27 cellular contexts compared by ENCODE assay signal in the genomic region with DNA sequence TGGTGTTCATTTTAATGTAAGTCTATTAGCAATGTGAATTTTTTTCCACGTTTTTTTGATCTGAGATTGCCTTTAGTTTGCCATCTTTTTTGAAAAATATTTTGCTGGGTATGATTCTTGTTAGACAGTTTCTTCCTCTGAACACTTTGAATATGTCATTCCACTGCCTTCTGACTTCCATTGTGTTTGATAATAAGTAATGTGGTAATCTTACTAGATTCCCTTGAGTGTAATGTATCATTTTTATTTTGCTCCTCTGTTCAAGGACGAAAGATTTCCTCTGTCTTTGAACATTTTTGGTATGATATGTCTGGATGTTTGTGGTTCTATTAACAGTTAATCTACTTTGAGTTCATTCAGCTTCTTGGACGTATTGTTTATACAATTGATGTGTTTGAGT.
"Had no signal": no experiment of that assay in that cellular context is flagged by ENCODE, and none has a peak within 500 bp of the region (broad histone marks: within the 10 kb centered on the region; RNA-seq: fewer than 3 reads in every experiment).

No MANE protein-coding gene starts in this region.

- H3K36me3 ChIP-seq: adrenal gland, ascending aorta, brain microvascular endothelial cell, left lung, transverse colon had no signal

- H3K27ac ChIP-seq: adrenal gland, ascending aorta, brain microvascular endothelial cell, left lung, skin epidermis, testis, transverse colon, VCaP had no signal

- H3K9me3 ChIP-seq: adrenal gland, mucosa of descending colon, testis had no signal

- H3K27me3 ChIP-seq: adrenal gland, ascending aorta, brain microvascular endothelial cell, left lung, testis, transverse colon had no signal

- H3K4me1 ChIP-seq: adrenal gland, left lung, testis, transverse colon had no signal

- FAIRE-seq: endothelial cell of umbilical vein, islet of Langerhans had no signal

- H3K4me3 ChIP-seq: adrenal gland, ascending aorta, left lung, lung, mucosa of descending colon, skin epidermis, testis, transverse colon had no signal

- DNase-seq: activated CD4-positive, alpha-beta T cell treated with anti-CD3 and anti-CD28 coated beads for 48 hours; activated CD4-positive, alpha-beta T cell treated with anti-CD3 and anti-CD28 coated beads, Interleukin-2, amount 50 U/mL, for 48 hours; activated CD8-positive, alpha-beta memory T cell treated with anti-CD3 and anti-CD28 coated beads for 24 hours; activated effector memory CD4-positive, alpha-beta T cell treated with Interleukin-2 at 50 U/mL for 16 hours; activated naive CD4-positive, alpha-beta T cell treated with Interleukin-2 at 50 U/mL for 16 hours; adrenal gland; brain microvascular endothelial cell; cortex of kidney; foreskin melanocyte; left lung; mucosa of descending colon; posterior cingulate gyrus; stimulated activated CD4-positive, alpha-beta T cell treated with anti-CD3 and anti-CD28 coated beads, Interleukin-12 subunit alpha, Interleukin-12 subunit beta, amount 100 ng/mL, for 4 hours; stimulated activated CD4-positive, alpha-beta T cell treated with anti-CD3 and anti-CD28 coated beads, Interleukin-4, amount 100 ng/mL, for 1 hour; stimulated activated naive CD8-positive, alpha-beta T cell treated with anti-CD3 and anti-CD28 coated beads, Interleukin-15, Interleukin-2, amounts not matched to agents 100 U/mL and 50 U/mL, for 24 hours; testis; transverse colon had no signal

- ATAC-seq: activated CD4-positive, CD25-positive, alpha-beta regulatory T cell treated with anti-CD3 and anti-CD28 coated beads, Interleukin-2, amount 50 U/mL, for 24 hours; esophagus mucosa; left lung; mucosa of descending colon; natural killer cell treated with Interleukin-12 subunit alpha and Interleukin-12 subunit beta and Interleukin-15 and Interleukin-18, amount 100 ng/mL, for 72 hours; sciatic nerve; stimulated activated naive CD8-positive, alpha-beta T cell treated with anti-CD3 and anti-CD28 coated beads, Interleukin-15, Interleukin-2, amounts not matched to agents 100 U/mL and 50 U/mL, for 24 hours had no signal
